In the genomic region with DNA sequence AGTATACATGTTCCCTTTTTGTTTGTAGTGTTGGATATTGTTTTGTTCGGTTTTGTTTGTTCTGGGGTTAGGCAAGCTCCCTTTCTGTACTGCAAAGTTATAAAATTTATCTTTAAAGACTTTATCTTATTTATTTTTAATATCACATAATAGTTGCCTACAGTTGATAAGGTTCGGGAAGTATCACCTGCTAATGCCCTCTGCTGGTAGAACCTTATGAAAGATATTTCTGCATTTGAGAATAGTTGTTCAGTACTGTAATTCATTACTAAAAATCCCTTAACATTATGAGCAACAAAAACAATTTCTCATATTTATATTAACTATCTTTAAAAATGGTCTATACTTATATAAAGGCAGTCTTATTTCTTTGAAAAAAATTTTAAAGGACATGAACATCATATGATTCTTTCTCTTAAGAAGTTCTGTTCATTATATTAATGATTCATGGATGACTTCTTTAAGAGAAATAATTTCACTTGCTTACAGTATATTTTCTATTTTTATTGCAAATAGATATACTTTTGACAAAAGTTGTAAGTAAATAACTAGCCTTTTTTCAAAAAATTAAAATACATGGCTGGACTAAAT, we compare ENCODE assay signal across 10 cellular contexts.
A peak's percentile ranks its signal among the peaks of the same experiment; 100 is the strongest.
DNase-seq lines count a peak whose midpoint lies in the region; ATAC-seq and TF ChIP-seq lines count a peak whose summit lies in the region.
"Had no signal": no experiment of that assay in that cellular context is flagged by ENCODE, and none has a peak within 500 bp of the region (broad histone marks: within the 10 kb centered on the region; RNA-seq: fewer than 3 reads in every experiment).

No MANE protein-coding gene starts in this region.

- TF ChIP-seq CTCF in brain (conservative IDR thresholded peaks at IDR 0.05) = peak; percentile 57 to 74

- no peak overlapping the region for H3K27ac Mint-ChIP-seq in brain
- H3K27ac Mint-ChIP-seq in activated CD4-positive, alpha-beta T cell treated with anti-CD3 and anti-CD28 coated beads, Interleukin-2, amount 10 ng/mL, durations not matched to agents 7 days and 5 days = no peak overlapping the region
- H3K27ac Mint-ChIP-seq: activated naive CD8-positive, alpha-beta T cell treated with anti-CD3 and anti-CD28 coated beads for 36 hours had no signal

- POLR2A ChIA-PET in activated CD4-positive, alpha-beta T cell treated with anti-CD3 and anti-CD28 coated beads, Interleukin-2, amount 10 ng/mL, durations not matched to agents 7 days and 5 days (lab: Charles Lee) = no interaction called here

- CTCF ChIA-PET in activated CD4-positive, alpha-beta T cell treated with anti-CD3 and anti-CD28 coated beads, Interleukin-2, amount 10 ng/mL, durations not matched to agents 7 days and 5 days (lab: Charles Lee) = no interaction called here

- H3K36me3 Mint-ChIP-seq in brain = no peaks in the 10 kb centered on the region
- no peaks in the 10 kb centered on the region for H3K36me3 Mint-ChIP-seq in activated CD4-positive, alpha-beta T cell treated with anti-CD3 and anti-CD28 coated beads, Interleukin-2, amount 10 ng/mL, durations not matched to agents 7 days and 5 days (ENCODE audit: low read depth)
- H3K36me3 Mint-ChIP-seq: activated naive CD8-positive, alpha-beta T cell treated with anti-CD3 and anti-CD28 coated beads for 36 hours had no signal

- H3K9me3 Mint-ChIP-seq in brain = no peaks in the 10 kb centered on the region
- H3K9me3 Mint-ChIP-seq in activated CD4-positive, alpha-beta T cell treated with anti-CD3 and anti-CD28 coated beads, Interleukin-2, amount 10 ng/mL, durations not matched to agents 7 days and 5 days = no peaks in the 10 kb centered on the region

- H3K27me3 Mint-ChIP-seq in brain = no peaks in the 10 kb centered on the region
- H3K27me3 Mint-ChIP-seq in activated CD4-positive, alpha-beta T cell treated with anti-CD3 and anti-CD28 coated beads, Interleukin-2, amount 10 ng/mL, durations not matched to agents 7 days and 5 days = no peaks in the 10 kb centered on the region
- H3K27me3 Mint-ChIP-seq: activated naive CD8-positive, alpha-beta T cell treated with anti-CD3 and anti-CD28 coated beads for 36 hours had no signal

- H3K4me1 Mint-ChIP-seq in brain = no peaks in the 10 kb centered on the region
- H3K4me1 Mint-ChIP-seq in activated CD4-positive, alpha-beta T cell treated with anti-CD3 and anti-CD28 coated beads, Interleukin-2, amount 10 ng/mL, durations not matched to agents 7 days and 5 days = no peaks in the 10 kb centered on the region
- H3K4me1 Mint-ChIP-seq: activated naive CD8-positive, alpha-beta T cell treated with anti-CD3 and anti-CD28 coated beads for 36 hours had no signal

- ATAC-seq in GM18858 (IDR thresholded peaks at IDR 0.05; ENCODE audit: unreplicated experiment) (no peak), GM19328 (IDR thresholded peaks at IDR 0.05; ENCODE audit: unreplicated experiment) (no peak)
- ATAC-seq: mucosa of descending colon had no signal

- no peak overlapping the region for H3K4me3 Mint-ChIP-seq in brain
- H3K4me3 Mint-ChIP-seq in activated CD4-positive, alpha-beta T cell treated with anti-CD3 and anti-CD28 coated beads, Interleukin-2, amount 10 ng/mL, durations not matched to agents 7 days and 5 days = no peak overlapping the region
- H3K4me3 Mint-ChIP-seq: activated naive CD8-positive, alpha-beta T cell treated with anti-CD3 and anti-CD28 coated beads for 36 hours had no signal

- DNase-seq in DMS53 (lab: John Stamatoyannopoulos, UW) (peak; percentile 44), DMS53 treated with DMSO at 0.1 percent for 48 hours (lab: John Stamatoyannopoulos, UW; ENCODE audit: unreplicated experiment) (no peak), NCI-H2081 (lab: John Stamatoyannopoulos, UW) (peak; percentile 25 to 27), pons (ENCODE audit: low spot score) (peak; percentile 20)
- no peak for DNase-seq in activated CD4-positive, alpha-beta T cell treated with anti-CD3 and anti-CD28 coated beads, Interleukin-2, amount 10 ng/mL, durations not matched to agents 7 days and 5 days
- DNase-seq: activated naive CD8-positive, alpha-beta T cell treated with anti-CD3 and anti-CD28 coated beads for 36 hours; mucosa of descending colon had no signal

Comparison
In these comparisons a context has a peak if more than half of its experiments do, and no peak if none do; other contexts are left out.
1. DNase-seq: peak in DMS53 (single experiment), NCI-H2081 (2 of 2) and pons (single experiment); none in DMS53 treated with DMSO at 0.1 percent for 48 hours (single experiment) and activated CD4-positive, alpha-beta T cell treated with anti-CD3 and anti-CD28 coated beads, Interleukin-2, amount 10 ng/mL, durations not matched to agents 7 days and 5 days (single experiment).